In genomic region chr11:78643676-78644056, GRCh38 we compare ENCODE assay signal across 13 cellular contexts.
"Had no signal": no experiment of that assay in that cellular context is flagged by ENCODE, and none has a peak within 500 bp of the region (broad histone marks: within the 10 kb centered on the region; RNA-seq: fewer than 3 reads in every experiment).

No MANE protein-coding gene starts in this region.

- H3K4me1 Mint-ChIP-seq: neural crest cell had no signal

- H3K27me3 Mint-ChIP-seq: effector memory CD8-positive, alpha-beta T cell had no signal

- H3K9me3 Mint-ChIP-seq: dendritic cell treated with granulocyte-macrophage colony-stimulating factor and Interleukin-4, amounts not matched to agents 40 ng/mL and 50 ng/mL, for 4 days; effector memory CD8-positive, alpha-beta T cell; natural killer cell; neural crest cell had no signal

- DNase-seq: effector memory CD8-positive, alpha-beta T cell; glutamatergic neuron; mammary epithelial cell; natural killer cell; sigmoid colon; stimulated activated CD4-positive, alpha-beta T cell treated with anti-CD3 and anti-CD28 coated beads, Interleukin-2, amount 100 ng/mL, for 24 hours; stimulated activated naive CD4-positive, alpha-beta T cell treated with Interleukin-2 at 50 U/mL for 16 hours; testis; upper lobe of right lung had no signal

- H3K36me3 Mint-ChIP-seq: natural killer cell had no signal

- H3K4me3 Mint-ChIP-seq: dendritic cell treated with granulocyte-macrophage colony-stimulating factor and Interleukin-4, amounts not matched to agents 40 ng/mL and 50 ng/mL, for 4 days; effector memory CD8-positive, alpha-beta T cell; natural killer cell; neural crest cell had no signal

- H3K27ac Mint-ChIP-seq: dendritic cell treated with granulocyte-macrophage colony-stimulating factor and Interleukin-4, amounts not matched to agents 40 ng/mL and 50 ng/mL, for 4 days; natural killer cell had no signal

- ATAC-seq: effector memory CD8-positive, alpha-beta T cell; gastroesophageal sphincter; left lobe of liver; natural killer cell; upper lobe of right lung had no signal
